In the genomic region with DNA sequence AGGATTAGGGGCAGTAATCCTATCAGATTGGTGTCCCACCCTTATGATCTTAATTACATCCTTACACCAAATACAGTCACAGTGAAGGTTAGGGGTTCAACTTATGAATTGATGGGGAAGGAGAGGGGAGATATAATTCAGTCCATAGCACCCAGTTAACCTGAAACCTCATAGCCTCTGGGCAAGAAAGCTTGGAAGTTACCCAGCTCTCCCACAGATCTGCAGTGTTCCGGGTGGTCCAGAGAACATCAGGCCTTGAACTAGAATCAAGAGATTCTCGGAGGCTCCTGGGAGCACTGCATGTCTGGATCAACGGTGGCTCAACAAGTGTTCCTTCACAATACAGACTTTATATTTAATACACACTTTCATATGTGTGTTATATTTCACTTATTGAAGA, we compare ENCODE assay signal across 21 cellular contexts.
DNase-seq lines count a peak whose midpoint lies in the region; TF ChIP-seq lines count a peak whose summit lies in the region.
"Had no signal": no experiment of that assay in that cellular context is flagged by ENCODE, and none has a peak within 500 bp of the region (broad histone marks: within the 10 kb centered on the region; RNA-seq: fewer than 3 reads in every experiment).

No MANE protein-coding gene starts in this region.

- no peak overlapping the region for H2AFZ ChIP-seq in trophoblast cell (ENCODE audit: insufficient read depth, low read length, poor library complexity)

- no peaks in the 10 kb centered on the region for H3K9me3 ChIP-seq in trophoblast cell (ENCODE audit: insufficient read depth, low read depth, low read length)
- H3K9me3 ChIP-seq: ascending aorta had no signal

- H3K9ac ChIP-seq in trophoblast cell (ENCODE audit: low read length), result no peak overlapping the region

- no peak overlapping the region for H3K14ac ChIP-seq in trophoblast cell (ENCODE audit: low read length)

- H3K18ac ChIP-seq in trophoblast cell (ENCODE audit: low read length), result no peak overlapping the region

- H4K12ac ChIP-seq in trophoblast cell (ENCODE audit: low read depth, low read length), result peak overlapping the region; percentile 36

- in situ Hi-C loops in brain microvascular endothelial cell (cut with HindIII; ENCODE audit: low pct_ligation_motif_present, low sequenced_read_pairs), result no loop called here

- no TSS peak for BruUV-seq in Calu3 (replicated peaks; lab: Mats Ljungman, UMichigan)

- H3K4me3 ChIP-seq in brain microvascular endothelial cell (ENCODE audit: low read depth, low read length) (no peak overlapping the region), trophoblast cell (ENCODE audit: low read depth, low read length) (no peak overlapping the region)
- H3K4me3 ChIP-seq: ascending aorta, skin epidermis had no signal

- peaks cover 6% of the 10 kb centered on the region for H3K36me3 Mint-ChIP-seq in Calu3 (ENCODE audit: insufficient read depth, unreplicated experiment)
- H3K36me3 Mint-ChIP-seq: activated naive CD8-positive, alpha-beta T cell treated with anti-CD3 and anti-CD28 coated beads for 36 hours; CD4-positive, CD25-positive, alpha-beta regulatory T cell had no signal

- no peak overlapping the region for H3K4ac ChIP-seq in trophoblast cell (ENCODE audit: low read depth, low read length)

- H3K27me3 Mint-ChIP-seq in Calu3 (ENCODE audit: unreplicated experiment), result no peaks in the 10 kb centered on the region
- H3K27me3 Mint-ChIP-seq: activated naive CD8-positive, alpha-beta T cell treated with anti-CD3 and anti-CD28 coated beads for 36 hours; activated T-helper 17 cell treated with anti-CD3 and anti-CD28 coated beads, Interleukin-2, amount 50 U/mL, for 72 hours; CD4-positive, CD25-positive, alpha-beta regulatory T cell had no signal

- peaks cover 23% of the 10 kb centered on the region for H3K4me1 Mint-ChIP-seq in Calu3 (ENCODE audit: low read depth, unreplicated experiment)
- H3K4me1 Mint-ChIP-seq: activated naive CD8-positive, alpha-beta T cell treated with anti-CD3 and anti-CD28 coated beads for 36 hours; activated T-helper 17 cell treated with anti-CD3 and anti-CD28 coated beads, Interleukin-2, amount 50 U/mL, for 72 hours; CD4-positive, CD25-positive, alpha-beta regulatory T cell had no signal

- no peak overlapping the region for H4K91ac ChIP-seq in trophoblast cell (ENCODE audit: low read depth, low read length)

- no peak for DNase-seq in Calu3
- peak; percentile 10 for DNase-seq in HT1080 (ENCODE audit: low read depth)
- DNase-seq in brain microvascular endothelial cell, result no peak
- no peak for DNase-seq in trophoblast cell
- DNase-seq in DMS53 (lab: John Stamatoyannopoulos, UW), result no peak
- DNase-seq in activated CD4-positive, CD25-positive, alpha-beta regulatory T cell treated with anti-CD3 and anti-CD28 coated beads, Interleukin-2, amount 50 U/mL, for 72 hours, result no peak
- DNase-seq in AG08396 (ENCODE audit: low spot score), result no peak
- DNase-seq: activated naive CD8-positive, alpha-beta T cell treated with anti-CD3 and anti-CD28 coated beads for 36 hours; CD4-positive, CD25-positive, alpha-beta regulatory T cell; DMS 273 treated with DMSO at 0.1 percent for 48 hours; GF-D8; GOT3; head of caudate nucleus; left colon; NCI-H1694; NCI-H2171 treated with DMSO at 0.1 percent for 48 hours; stimulated activated CD4-positive, alpha-beta T cell treated with anti-CD3 and anti-CD28 coated beads, Interleukin-2, amount 100 ng/mL, for 24 hours had no signal

- no peaks in the 10 kb centered on the region for H3K79me1 ChIP-seq in trophoblast cell (ENCODE audit: low read length)

- no peak overlapping the region for H2BK5ac ChIP-seq in trophoblast cell (ENCODE audit: low read depth, low read length, poor library complexity)

- peak overlapping the region; percentile 78 for H3K27ac ChIP-seq in brain microvascular endothelial cell
- no peak overlapping the region for H3K27ac ChIP-seq in trophoblast cell (ENCODE audit: low read depth, low read length)
- H3K27ac ChIP-seq: ascending aorta, VCaP had no signal

- H3K4me2 ChIP-seq in trophoblast cell (ENCODE audit: low read length), result no peak overlapping the region

- intact Hi-C loops in Calu3 (cut with micrococcal nuclease; ENCODE audit: unreplicated experiment), result no loop called here

- H3K27me3 ChIP-seq in brain microvascular endothelial cell (replicated peaks), result no peaks in the 10 kb centered on the region
- H3K27me3 ChIP-seq in trophoblast cell (ENCODE audit: insufficient read depth, low read length), result no peaks in the 10 kb centered on the region
- H3K27me3 ChIP-seq: ascending aorta had no signal

- H2BK120ac ChIP-seq in trophoblast cell (ENCODE audit: insufficient read depth, low read length, poor library complexity), result no peak overlapping the region

- H3K4me1 ChIP-seq in trophoblast cell (ENCODE audit: control insufficient read depth in 1 of 2, insufficient read depth in 2 of 2, low read length in 2 of 2), result no peaks in the 10 kb centered on the region
- H3K4me1 ChIP-seq: ascending aorta had no signal

- H3K36me3 ChIP-seq in brain microvascular endothelial cell (replicated peaks) (no peaks in the 10 kb centered on the region), trophoblast cell (ENCODE audit: control insufficient read depth in 1 of 2, insufficient read depth in 2 of 2, low read length in 2 of 2) (no peaks in the 10 kb centered on the region)
- H3K36me3 ChIP-seq: ascending aorta had no signal

- H2BK12ac ChIP-seq in trophoblast cell (ENCODE audit: low read length), result no peak overlapping the region

- no peaks in the 10 kb centered on the region for H3K79me2 ChIP-seq in trophoblast cell (ENCODE audit: control insufficient read depth, insufficient read depth, low read length, poor library complexity)

- H3K23ac ChIP-seq in trophoblast cell (ENCODE audit: low read length), result no peak overlapping the region

- TF ChIP-seq CTCF in Calu3 (IDR thresholded peaks at IDR 0.05; ENCODE audit: unreplicated experiment) (no peak), brain microvascular endothelial cell (IDR thresholded peaks at IDR 0.05; ENCODE audit: low read depth, low read length, missing control alignments) (no peak)

- no CpG with 5 or more reads among the region's 3 CpGs for WGBS in trophoblast cell (ENCODE audit: extremely low coverage, insufficient coverage, insufficient read length)

- no peaks in the 10 kb centered on the region for H3K9me3 Mint-ChIP-seq in Calu3 (ENCODE audit: low read depth, unreplicated experiment)
- H3K9me3 Mint-ChIP-seq: activated T-helper 17 cell treated with anti-CD3 and anti-CD28 coated beads, Interleukin-2, amount 50 U/mL, for 72 hours had no signal

- H2AK5ac ChIP-seq in trophoblast cell (ENCODE audit: low read length), result no peak overlapping the region

- peak overlapping the region; percentile 74 for H3K27ac Mint-ChIP-seq in Calu3 (ENCODE audit: unreplicated experiment)
- H3K27ac Mint-ChIP-seq: activated naive CD8-positive, alpha-beta T cell treated with anti-CD3 and anti-CD28 coated beads for 36 hours; activated T-helper 17 cell treated with anti-CD3 and anti-CD28 coated beads, Interleukin-2, amount 50 U/mL, for 72 hours; CD4-positive, CD25-positive, alpha-beta regulatory T cell had no signal

- CTCF ChIA-PET in Calu3 (lab: Charles Lee), result interaction anchor here (0.6 kb wide), 2 partner anchors 39 to 124 kb away, joined by 3 read pairs; no protein-coding TSS in a partner anchor

- peak overlapping the region; percentile 6 for H3K4me3 Mint-ChIP-seq in Calu3 (ENCODE audit: low read depth, unreplicated experiment)
- H3K4me3 Mint-ChIP-seq: activated naive CD8-positive, alpha-beta T cell treated with anti-CD3 and anti-CD28 coated beads for 36 hours; activated T-helper 17 cell treated with anti-CD3 and anti-CD28 coated beads, Interleukin-2, amount 50 U/mL, for 72 hours; CD4-positive, CD25-positive, alpha-beta regulatory T cell had no signal

- no peak overlapping the region for H4K8ac ChIP-seq in trophoblast cell (ENCODE audit: low read depth, low read length)
